ENCODE assay signal across 1 cellular context in the genomic region with DNA sequence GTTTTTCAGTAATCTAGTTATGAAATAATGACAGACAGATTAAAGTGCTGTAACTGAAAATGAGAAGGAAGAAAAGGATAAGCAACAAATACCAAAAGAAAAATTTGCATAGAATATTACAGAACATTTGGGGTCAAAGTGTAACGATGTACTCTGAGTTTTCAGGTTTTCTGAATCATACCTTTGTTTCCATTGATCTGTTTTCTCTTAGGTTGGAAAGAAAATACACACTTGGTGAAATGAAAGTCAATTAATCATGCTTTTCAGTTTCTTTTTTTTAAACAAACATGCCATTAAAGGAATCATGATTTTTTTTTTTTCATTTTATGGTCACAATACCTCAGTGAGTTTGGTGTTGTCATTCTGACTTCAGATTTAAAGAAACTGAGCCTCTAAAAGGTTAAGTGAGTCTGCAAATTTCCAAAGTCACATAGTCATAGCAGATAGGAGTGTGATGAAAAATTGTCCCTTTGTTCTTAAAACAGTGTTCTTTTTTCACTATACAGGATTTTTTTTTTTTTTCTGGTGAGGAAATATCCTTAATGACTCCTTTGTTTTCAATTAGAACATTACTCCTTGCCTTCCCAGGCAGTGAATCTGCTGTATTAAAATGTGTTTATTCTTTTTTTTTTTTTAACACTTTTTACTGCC.
TF ChIP-seq lines count a peak whose summit lies in the region.

No MANE protein-coding gene starts in this region.

TF ChIP-seq in GM12878, 131 proteins besides CTCF, POLR2A, EP300 and RAD21 (continued from another document):
- TF ChIP-seq, protein P1, sequence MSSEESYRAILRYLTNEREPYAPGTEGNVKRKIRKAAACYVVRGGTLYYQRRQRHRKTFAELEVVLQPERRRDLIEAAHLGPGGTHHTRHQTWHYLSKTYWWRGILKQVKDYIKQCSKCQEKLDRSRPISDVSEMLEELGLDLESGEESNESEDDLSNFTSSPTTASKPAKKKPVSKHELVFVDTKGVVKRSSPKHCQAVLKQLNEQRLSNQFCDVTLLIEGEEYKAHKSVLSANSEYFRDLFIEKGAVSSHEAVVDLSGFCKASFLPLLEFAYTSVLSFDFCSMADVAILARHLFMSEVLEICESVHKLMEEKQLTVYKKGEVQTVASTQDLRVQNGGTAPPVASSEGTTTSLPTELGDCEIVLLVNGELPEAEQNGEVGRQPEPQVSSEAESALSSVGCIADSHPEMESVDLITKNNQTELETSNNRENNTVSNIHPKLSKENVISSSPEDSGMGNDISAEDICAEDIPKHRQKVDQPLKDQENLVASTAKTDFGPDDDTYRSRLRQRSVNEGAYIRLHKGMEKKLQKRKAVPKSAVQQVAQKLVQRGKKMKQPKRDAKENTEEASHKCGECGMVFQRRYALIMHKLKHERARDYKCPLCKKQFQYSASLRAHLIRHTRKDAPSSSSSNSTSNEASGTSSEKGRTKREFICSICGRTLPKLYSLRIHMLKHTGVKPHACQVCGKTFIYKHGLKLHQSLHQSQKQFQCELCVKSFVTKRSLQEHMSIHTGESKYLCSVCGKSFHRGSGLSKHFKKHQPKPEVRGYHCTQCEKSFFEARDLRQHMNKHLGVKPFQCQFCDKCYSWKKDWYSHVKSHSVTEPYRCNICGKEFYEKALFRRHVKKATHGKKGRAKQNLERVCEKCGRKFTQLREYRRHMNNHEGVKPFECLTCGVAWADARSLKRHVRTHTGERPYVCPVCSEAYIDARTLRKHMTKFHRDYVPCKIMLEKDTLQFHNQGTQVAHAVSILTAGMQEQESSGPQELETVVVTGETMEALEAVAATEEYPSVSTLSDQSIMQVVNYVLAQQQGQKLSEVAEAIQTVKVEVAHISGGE (CRISPR knock-in tag; IDR thresholded peaks at IDR 0.05), result no peak
